In the genomic region with DNA sequence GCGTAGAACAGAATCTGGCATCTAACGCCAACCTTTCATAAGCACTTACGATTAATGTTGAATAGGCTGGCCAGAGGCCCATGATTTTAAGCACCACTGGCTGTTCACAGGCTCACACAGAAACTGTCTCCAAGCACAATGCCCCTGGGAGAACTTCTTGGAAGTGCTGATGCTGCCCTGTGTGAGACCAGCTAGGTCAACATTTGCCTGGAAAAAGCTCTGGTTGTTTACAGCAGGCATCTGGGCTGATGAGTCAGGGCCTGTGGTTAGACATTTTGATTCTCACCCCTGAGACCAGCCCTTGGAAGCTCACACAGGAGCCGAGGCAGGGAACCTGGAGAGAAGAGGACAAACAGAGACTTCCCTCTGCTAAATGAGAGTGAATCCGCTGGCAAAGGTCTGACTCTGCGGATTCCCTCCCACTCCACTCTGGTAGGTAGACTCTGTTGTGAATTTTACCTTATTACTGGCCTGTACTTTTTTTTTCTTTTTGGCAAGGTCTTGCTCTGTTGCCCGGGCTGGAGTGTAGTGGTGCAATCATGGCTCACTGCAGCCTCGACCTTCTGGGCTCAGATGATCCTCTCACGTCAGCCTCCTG, we compare ENCODE assay signal across 8 cellular contexts. TPM values are rescaled to one million over a fixed set of nuclear protein-coding genes. Genes with fewer than 3 reads are reported as not detected.
DNase-seq lines count a peak whose midpoint lies in the region; ATAC-seq and TF ChIP-seq lines count a peak whose summit lies in the region.

No MANE protein-coding gene starts in this region.

- H3K27ac Mint-ChIP-seq in type B pancreatic cell, result no peak overlapping the region

- H3K36me3 Mint-ChIP-seq in type B pancreatic cell, result no peaks in the 10 kb centered on the region

- peaks cover 19% of the 10 kb centered on the region for H3K4me1 ChIP-seq in HUES48 (ENCODE audit: control insufficient read depth, insufficient read depth, low read length)
- H3K4me1 ChIP-seq in mammary epithelial cell (ENCODE audit: insufficient read depth, low read length), result peaks cover 58% of the 10 kb centered on the region
- no peaks in the 10 kb centered on the region for H3K4me1 ChIP-seq in lower lobe of right lung

- H3K9me3 ChIP-seq in HUES48 (ENCODE audit: control insufficient read depth, insufficient read depth, low read length), result no peaks in the 10 kb centered on the region
- no peaks in the 10 kb centered on the region for H3K9me3 ChIP-seq in mammary epithelial cell (replicated peaks; ENCODE audit: insufficient read depth, low read length)
- no peaks in the 10 kb centered on the region for H3K9me3 ChIP-seq in lower lobe of right lung

- H3K27ac ChIP-seq in HUES48 (ENCODE audit: low read depth, low read length) (peak overlapping the region; percentile 88), mammary epithelial cell (ENCODE audit: insufficient read depth, low read depth, low read length) (peak overlapping the region; percentile 83), lower lobe of right lung (peak overlapping the region; percentile 18)

- no peaks in the 10 kb centered on the region for H4K20me1 ChIP-seq in mammary epithelial cell (ENCODE audit: insufficient read depth, low read length)

- H3K36me3 ChIP-seq in HUES48 (ENCODE audit: control insufficient read depth, insufficient read depth, low read length) (no peaks in the 10 kb centered on the region), mammary epithelial cell (ENCODE audit: insufficient read depth, low read length) (no peaks in the 10 kb centered on the region), lower lobe of right lung (no peaks in the 10 kb centered on the region)

- no peaks in the 10 kb centered on the region for H3K9me3 Mint-ChIP-seq in type B pancreatic cell

- H3K27me3 ChIP-seq in HUES48 (ENCODE audit: control insufficient read depth, insufficient read depth, low read length) (peaks cover 7% of the 10 kb centered on the region), mammary epithelial cell (ENCODE audit: insufficient read depth, low read length) (no peaks in the 10 kb centered on the region), lower lobe of right lung (ENCODE audit: low read depth) (peaks cover 1% of the 10 kb centered on the region)

- no TSS peak for BruUV-seq in mammary epithelial cell (replicated peaks; lab: Mats Ljungman, UMichigan)

- no peaks in the 10 kb centered on the region for H3K79me2 ChIP-seq in mammary epithelial cell (ENCODE audit: insufficient read depth, low read length)

- DNase-seq in ACHN (peak; percentile 62), mammary epithelial cell (peak; percentile 97), lower lobe of right lung (peak; percentile 20), SHP77 treated with DMSO at 0.1 percent for 48 hours (lab: John Stamatoyannopoulos, UW) (no peak), type B pancreatic cell (ENCODE audit: extremely low spot score, unreplicated experiment) (no peak), DMS53 (lab: John Stamatoyannopoulos, UW) (no peak)

- H3K4me3 Mint-ChIP-seq in type B pancreatic cell, result no peak overlapping the region

- CTCF ChIA-PET in mammary epithelial cell (lab: Charles Lee; ENCODE audit: low non-redundant PET), result no interaction called here

- dilution Hi-C loops in mammary epithelial cell (cut with HindIII; ENCODE audit: low sequenced_read_pairs), result no loop called here

- ATAC-seq in lower lobe of right lung, result peak; percentile 29 to 63
- no peak for ATAC-seq in HG02588 (IDR thresholded peaks at IDR 0.05; ENCODE audit: unreplicated experiment)

- WGBS in mammary epithelial cell (ENCODE audit: low coverage, missing lambda C conversion rate), result 18% methylated on average over 8 of the region's 9 CpGs

- peak overlapping the region; percentile 61 for H2AFZ ChIP-seq in mammary epithelial cell (ENCODE audit: low read depth, low read length)

- H3K4me3 ChIP-seq in HUES48 (ENCODE audit: low read depth, low read length), result no peak overlapping the region
- no peak overlapping the region for H3K4me3 ChIP-seq in mammary epithelial cell (replicated peaks in 1 of 3; ENCODE audit: insufficient read depth in 1 of 3, low read depth in 2 of 3, low read length in 3 of 3)
- H3K4me3 ChIP-seq in lower lobe of right lung, result no peak overlapping the region

- peaks cover 6% of the 10 kb centered on the region for H3K27me3 Mint-ChIP-seq in type B pancreatic cell

- no peak for TF ChIP-seq CTCF in mammary epithelial cell (conservative IDR thresholded peaks at IDR 0.05 in 1 of 2, IDR thresholded peaks at IDR 0.05 in 1 of 2; ENCODE audit: extremely low read depth in 1 of 2, insufficient read depth in 1 of 2, low read depth in 1 of 2, low read length in 2 of 2)
- TF ChIP-seq CTCF in lower lobe of right lung (IDR thresholded peaks at IDR 0.05), result no peak
- no peak for TF ChIP-seq CTCF in type B pancreatic cell (conservative IDR thresholded peaks at IDR 0.05)

- H3K4me2 ChIP-seq in mammary epithelial cell (ENCODE audit: insufficient read depth, low read depth, low read length), result peak overlapping the region; percentile 61

- intact Hi-C loops in mammary epithelial cell (cut with micrococcal nuclease) (loop anchor here (1.0 kb wide), 1 partner anchor 397 kb away; no protein-coding TSS in a partner anchor), lower lobe of right lung (cut with DNase I) (no loop called here)

- in situ Hi-C loops in ACHN (cut with HindIII; ENCODE audit: low pct_ligation_motif_present, low pct_unique_long_range_greater_than_20kb, low sequenced_read_pairs), result no loop called here
- in situ Hi-C loops in mammary epithelial cell (cut with MboI; ENCODE audit: low sequenced_read_pairs in 2 of 2), result loop anchor here in 1 of 2 donors (10.0 kb wide), 1 partner anchor 223 kb away; no protein-coding TSS in a partner anchor

- no peak overlapping the region for H3K9ac ChIP-seq in HUES48 (ENCODE audit: low read depth, low read length)
- H3K9ac ChIP-seq in mammary epithelial cell (ENCODE audit: insufficient read depth, low read length), result peak overlapping the region; percentile 59

- H3K4me1 Mint-ChIP-seq in type B pancreatic cell (ENCODE audit: unreplicated experiment), result peaks cover 42% of the 10 kb centered on the region

RNA-seq across cellular contexts. Expression of gene SULF2, which starts 6.8 kb away (rescaled TPM):
- total RNA-seq in mammary epithelial cell (100 to 1,000 TPM; 256 to 276 TPM), lower lobe of right lung (34.6 TPM), type B pancreatic cell (ENCODE audit: low replicate concordance) (89.0 and 146 TPM in 2 replicates)
- polyA plus RNA-seq in mammary epithelial cell, result 44.0 TPM
- polyA minus RNA-seq in mammary epithelial cell, result 176 TPM

Comparison
In these comparisons a context has a peak if more than half of its experiments do, and no peak if none do; other contexts are left out.
1. DNase-seq: peak in ACHN (single experiment), mammary epithelial cell (single experiment) and lower lobe of right lung (single experiment); none in SHP77 treated with DMSO at 0.1 percent for 48 hours (single experiment), type B pancreatic cell (single experiment) and DMS53 (single experiment).
2. H3K27ac ChIP-seq: peak in every context shown above with its lines; median percentile 88 in HUES48; 83 in mammary epithelial cell; 18 in lower lobe of right lung.